8 cellular contexts compared by ENCODE assay signal in the genomic region with DNA sequence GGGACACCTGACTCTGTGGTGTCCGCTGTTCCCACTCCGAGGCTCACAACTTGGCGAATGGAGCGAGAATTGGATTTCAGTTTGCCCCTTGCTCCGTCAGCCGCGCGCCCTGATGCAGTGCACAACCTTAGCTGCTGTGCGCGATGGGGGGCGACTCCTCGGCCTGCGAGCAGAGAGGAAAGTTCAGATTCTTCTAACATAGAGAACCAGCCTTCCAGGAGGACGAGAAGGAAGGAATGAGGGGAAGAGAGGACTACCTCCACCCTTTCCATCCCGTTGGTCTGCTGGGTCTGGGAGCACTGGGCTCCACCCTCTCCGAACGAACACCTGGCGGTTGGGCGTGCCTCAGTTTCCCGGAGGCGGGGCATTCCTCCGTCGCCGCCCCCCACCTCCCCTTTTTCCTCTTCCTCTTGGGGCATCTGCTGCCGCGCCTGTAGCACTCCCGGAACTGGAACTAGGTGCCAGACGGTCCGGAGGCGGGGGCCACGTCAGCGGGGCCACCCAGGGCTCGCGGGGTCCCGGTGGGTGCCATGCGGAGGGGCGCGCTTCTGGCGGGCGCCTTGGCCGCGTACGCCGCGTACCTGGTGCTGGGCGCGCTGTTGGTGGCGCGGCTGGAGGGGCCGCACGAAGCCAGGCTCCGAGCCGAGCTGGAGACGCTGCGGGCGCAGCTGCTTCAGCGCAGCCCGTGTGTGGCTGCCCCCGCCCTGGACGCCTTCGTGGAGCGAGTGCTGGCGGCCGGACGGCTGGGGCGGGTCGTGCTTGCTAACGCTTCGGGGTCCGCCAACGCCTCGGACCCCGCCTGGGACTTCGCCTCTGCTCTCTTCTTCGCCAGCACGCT. TPM values are rescaled to one million over a fixed set of nuclear protein-coding genes. Genes with fewer than 3 reads are reported as not detected.
DNase-seq lines count a peak whose midpoint lies in the region; ATAC-seq, FAIRE-seq and TF ChIP-seq lines count a peak whose summit lies in the region.

TSS of gene KCNK6 (plus strand) at position 425 of the 838 bp plus-strand sequence. CDS start at position 531, 106 bp downstream.

- peak within 1 kb of the TSS; percentile 92 for H3K4me3 Mint-ChIP-seq in T-helper 17 cell

- peak within 1 kb of the TSS; percentile 93 for H3K4me2 ChIP-seq in keratinocyte (ENCODE audit: control insufficient read depth, extremely low read depth, insufficient read depth, low read depth, low read length)

- TF ChIP-seq CTCF in HEK293 (tag by site-specific recombination; IDR thresholded peaks at IDR 0.05) (peak; percentile 6; the same call in 1 of the 2 replicates), brain microvascular endothelial cell (IDR thresholded peaks at IDR 0.05; ENCODE audit: low read depth, low read length, missing control alignments) (no peak), keratinocyte (optimal IDR thresholded peaks at IDR 0.05 in 1 of 3, IDR thresholded peaks at IDR 0.05 in 1 of 3, conservative IDR thresholded peaks at IDR 0.05 in 1 of 3; ENCODE audit: extremely low read depth in 1 of 3, insufficient read depth in 2 of 3, low read length in 3 of 3) (no peak)

- H3K27me3 ChIP-seq in brain microvascular endothelial cell (replicated peaks) (no peaks in the 10 kb centered on the region), keratinocyte (ENCODE audit: control insufficient read depth, extremely low read depth, insufficient read depth, low read length) (no peaks in the 10 kb centered on the region)

- in situ Hi-C loops in brain microvascular endothelial cell (cut with HindIII; ENCODE audit: low pct_ligation_motif_present, low sequenced_read_pairs) = loop anchor here (5.0 kb wide), 1 partner anchor 87 kb away; no protein-coding TSS in a partner anchor

- H2AFZ ChIP-seq in keratinocyte (ENCODE audit: control insufficient read depth, low read length) = peak within 1 kb of the TSS; percentile 81

- H3K79me2 ChIP-seq in keratinocyte (ENCODE audit: control insufficient read depth, insufficient read depth, low read length) = peaks cover 53% of the 10 kb centered on the region

- ATAC-seq in T-helper 17 cell (no peak), HG03039 (IDR thresholded peaks at IDR 0.05; ENCODE audit: unreplicated experiment) (no peak)

- no peaks in the 10 kb centered on the region for H3K36me3 Mint-ChIP-seq in T-helper 17 cell (ENCODE audit: low read depth)

- FAIRE-seq in keratinocyte (lab: Jason Lieb, UNC) (peak; percentile 91), RCC 7860 (lab: Jason Lieb, UNC) (no peak)

- H3K27me3 Mint-ChIP-seq in T-helper 17 cell = no peaks in the 10 kb centered on the region

- H3K4me3 ChIP-seq in HEK293 (ENCODE audit: low read depth, low read length) = peak within 1 kb of the TSS; percentile 27
- H3K4me3 ChIP-seq in brain microvascular endothelial cell (ENCODE audit: low read depth, low read length) = peak within 1 kb of the TSS; percentile 53
- H3K4me3 ChIP-seq in keratinocyte (ENCODE audit: control insufficient read depth in 2 of 3, extremely low read depth in 1 of 3, insufficient read depth in 2 of 3, low read depth in 1 of 3, low read length in 3 of 3) = peak within 1 kb of the TSS; percentile 53 to 89 (median 71)

- peak within 1 kb of the TSS; percentile 83 for H3K9ac ChIP-seq in keratinocyte (ENCODE audit: control insufficient read depth, extremely low read depth, insufficient read depth, low read length)

- dilution Hi-C loops in keratinocyte (cut with MboI; ENCODE audit: extremely low pct_ligation_motif_present, low sequenced_read_pairs) = no loop called here

- H3K4me1 ChIP-seq in HEK293 (ENCODE audit: control insufficient read depth, insufficient read depth, low read length) = peaks cover 12% of the 10 kb centered on the region
- peaks cover 52% of the 10 kb centered on the region for H3K4me1 ChIP-seq in keratinocyte (ENCODE audit: control insufficient read depth, extremely low read depth, insufficient read depth, low read length)

- H3K27ac ChIP-seq in HEK293 (ENCODE audit: extremely low read depth, low read depth, low read length) (peak within 1 kb of the TSS; percentile 51; the same call in 1 of the 2 replicates), brain microvascular endothelial cell (no peak within 1 kb of the TSS), keratinocyte (ENCODE audit: control insufficient read depth, insufficient read depth, low read length) (peak within 1 kb of the TSS; percentile 79)

- no peaks in the 10 kb centered on the region for H3K9me1 ChIP-seq in keratinocyte (ENCODE audit: control insufficient read depth, extremely low read depth, insufficient read depth, low read length)

- POLR2A ChIA-PET in HEK293 (lab: Yijun Ruan, JAX) = interaction anchor here (0.6 to 2.9 kb wide), 4 partner anchors 42 to 73 kb away, joined by 6 to 13 read pairs (median 9); partner anchors contain the start of genes PSMD8 and SPINT2

- H3K9me3 ChIP-seq in HEK293 (ENCODE audit: control insufficient read depth, insufficient read depth, low read depth, low read length) (no peaks in the 10 kb centered on the region), T-helper 17 cell (ENCODE audit: control insufficient read depth, low read length, poor library complexity, severe bottlenecking) (no peaks in the 10 kb centered on the region), keratinocyte (ENCODE audit: control insufficient read depth, low read depth, low read length) (no peaks in the 10 kb centered on the region)

- peaks cover 3% of the 10 kb centered on the region for H4K20me1 ChIP-seq in keratinocyte (ENCODE audit: control insufficient read depth, extremely low read depth, insufficient read depth, low read length)

- H3K36me3 ChIP-seq in HEK293 (ENCODE audit: control insufficient read depth in 2 of 2, insufficient read depth in 1 of 2, low read length in 2 of 2) (no peaks in the 10 kb centered on the region; a peak in 1 of 3 replicates), brain microvascular endothelial cell (replicated peaks) (peaks cover 3% of the 10 kb centered on the region), keratinocyte (ENCODE audit: control insufficient read depth in 2 of 2, extremely low read depth in 1 of 2, insufficient read depth in 2 of 2, low read length in 2 of 2) (peaks cover 5 to 8% of the 10 kb centered on the region in 2 experiments)

- peak within 1 kb of the TSS; percentile 89 for H3K27ac Mint-ChIP-seq in T-helper 17 cell

- DNase-seq in T-helper 17 cell = peak in 2 of 3 donors; percentile 26 to 33
- DNase-seq in brain microvascular endothelial cell = no peak
- no peak for DNase-seq in keratinocyte (ENCODE audit: low read depth, low spot score)
- DNase-seq in stimulated activated CD4-positive, alpha-beta T cell treated with anti-CD3 and anti-CD28 coated beads, Interleukin-12 subunit alpha, Interleukin-12 subunit beta, amount 100 ng/mL, for 48 hours (ENCODE audit: low read depth in 2 of 3, low spot score in 1 of 3) = peak; percentile 11 to 33 (median 28)
- no peak for DNase-seq in medulla oblongata (ENCODE audit: extremely low spot score)
- DNase-seq in RCC 7860 (ENCODE audit: low spot score) = no peak

- CTCF ChIA-PET in HEK293 (lab: Yijun Ruan, JAX) = interaction anchor here (0.7 to 1.4 kb wide), 6 partner anchors 8 to 417 kb away, joined by 3 to 6 read pairs (median 4); no protein-coding TSS in a partner anchor

- H3K4me1 Mint-ChIP-seq in T-helper 17 cell = peaks cover 49% of the 10 kb centered on the region

TF ChIP-seq in HEK293, 187 proteins besides CTCF, POLR2A, EP300 and RAD21 (continues in another document):
- no peak for TF ChIP-seq ZNF211 (tag by site-specific recombination; IDR thresholded peaks at IDR 0.05; ENCODE audit: low read depth)
- no peak for TF ChIP-seq ZNF654 (tag by site-specific recombination; IDR thresholded peaks at IDR 0.05; ENCODE audit: low read depth)
- TF ChIP-seq ZNF416 (tag by site-specific recombination; IDR thresholded peaks at IDR 0.05) = 0 out of 2 replicates have a peak, but pooled peaks have one; percentile 17
- no peak for TF ChIP-seq ZSCAN30 (tag by site-specific recombination; IDR thresholded peaks at IDR 0.05)
- TF ChIP-seq YY2 (tag by site-specific recombination; IDR thresholded peaks at IDR 0.05) = 0 out of 2 replicates have a peak, but pooled peaks have one; percentile 16
- peak; percentile 79 for TF ChIP-seq ZIC2 (tag by site-specific recombination; IDR thresholded peaks at IDR 0.05)
- no peak for TF ChIP-seq ZNF140 (tag by site-specific recombination; IDR thresholded peaks at IDR 0.05)
- TF ChIP-seq TRIM28 (IDR thresholded peaks at IDR 0.05; ENCODE audit: borderline replicate concordance, low read length) = no peak
- peak; percentile 43; the same call in 1 of the 2 replicates for TF ChIP-seq ZNF423 (tag by site-specific recombination; IDR thresholded peaks at IDR 0.05)
- no peak for TF ChIP-seq ZNF214 (tag by site-specific recombination; IDR thresholded peaks at IDR 0.05; ENCODE audit: borderline replicate concordance)
- no peak for TF ChIP-seq ZNF2 (tag by site-specific recombination; IDR thresholded peaks at IDR 0.05)
- peak; percentile 64 for TF ChIP-seq SP2 (tag by site-specific recombination; IDR thresholded peaks at IDR 0.05)

RNA-seq across cellular contexts. Expression of gene KCNK6, which starts in this region (rescaled TPM):
- total RNA-seq in T-helper 17 cell = 10 to 100 TPM in 1 of 2 donors, 1 to 10 TPM in 1; 6.5 to 10.8 TPM
- 23.9 to 33.7 TPM (median 29.1 TPM) in 3 replicates for polyA plus RNA-seq in keratinocyte
- polyA plus RNA-seq in keratinocyte (2011; ENCODE audit: low read depth) = 17.5 TPM
- polyA plus RNA-seq in keratinocyte (2011; cell fraction: cytosol; rRNA removed) = 23.3 and 23.8 TPM in 2 replicates
- polyA plus RNA-seq in keratinocyte (2011; cell fraction: nucleus; rRNA removed) = 65.9 and 66.2 TPM in 2 replicates
- 34.3 and 38.5 TPM in 2 replicates for polyA plus RNA-seq in keratinocyte (2012; ENCODE audit: low replicate concordance)
- 17.3 to 23.6 TPM (median 23.1 TPM) in 3 replicates for polyA minus RNA-seq in keratinocyte
- 14.8 TPM for polyA minus RNA-seq in keratinocyte (2011; cell fraction: cytosol; rRNA and poly(A)+ RNA removed)
- polyA minus RNA-seq in keratinocyte (2011; cell fraction: nucleus; rRNA and poly(A)+ RNA removed) = 19.3 and 32.0 TPM in 2 replicates

Comparison
In these comparisons a context has a peak if more than half of its experiments do, and no peak if none do; other contexts are left out.
1. DNase-seq: peak in T-helper 17 cell (2 of 3) and stimulated activated CD4-positive, alpha-beta T cell treated with anti-CD3 and anti-CD28 coated beads, Interleukin-12 subunit alpha, Interleukin-12 subunit beta, amount 100 ng/mL, for 48 hours (3 of 3); none in brain microvascular endothelial cell (single experiment), keratinocyte (single experiment), medulla oblongata (single experiment) and RCC 7860 (single experiment).
2. Peak in every context shown above with its lines, with median percentiles within 50 percentile points of each other: H3K4me3 ChIP-seq.